Comparison of ENCODE assay signal across 8 cellular contexts in genomic region chr12:31959051-31959700, GRCh38. TPM values are rescaled to one million over a fixed set of nuclear protein-coding genes. Genes with fewer than 3 reads are reported as not detected.
A peak's percentile ranks its signal among the peaks of the same experiment; 100 is the strongest.
DNase-seq lines count a peak whose midpoint lies in the region; TF ChIP-seq lines count a peak whose summit lies in the region.

Gene RESF1, plus strand, starts transcription at chr12:31959415. Its CDS starts 21,541 bp downstream, at chr12:31980956.

- no peak for TF ChIP-seq CTCF in HFFc6 (IDR thresholded peaks at IDR 0.05)

- peaks cover 24% of the 10 kb centered on the region for H3K36me3 ChIP-seq in SK-N-MC (ENCODE audit: insufficient read depth, low read length)

- peaks cover 13% of the 10 kb centered on the region for H3K36me3 Mint-ChIP-seq in HFFc6 (ENCODE audit: low read depth)
- peaks cover 63% of the 10 kb centered on the region for H3K36me3 Mint-ChIP-seq in activated naive CD4-positive, alpha-beta T cell treated with anti-CD3 and anti-CD28 coated beads, Interleukin-2, amount 10 ng/mL, durations not matched to agents 7 days and 5 days

- CTCF ChIA-PET in activated naive CD4-positive, alpha-beta T cell treated with anti-CD3 and anti-CD28 coated beads, Interleukin-2, amount 10 ng/mL, durations not matched to agents 7 days and 5 days (lab: Charles Lee), result interaction anchor here (1.0 to 1.6 kb wide), 2 partner anchors 63 to 342 kb away, joined by 5 to 6 read pairs; no protein-coding TSS in a partner anchor

- H3K27ac Mint-ChIP-seq in HFFc6, result peak within 1 kb of the TSS; percentile 84
- H3K27ac Mint-ChIP-seq in activated naive CD4-positive, alpha-beta T cell treated with anti-CD3 and anti-CD28 coated beads, Interleukin-2, amount 10 ng/mL, durations not matched to agents 7 days and 5 days, result peak within 1 kb of the TSS; percentile 99

- DNase-seq in GM04504 (ENCODE audit: low read depth) (peak; percentile 69), HFFc6 (peak; percentile 62), NAMALWA (ENCODE audit: low spot score) (peak; percentile 95), SK-N-MC (ENCODE audit: low read depth, low spot score) (peak; percentile 73), germinal center (ENCODE audit: low spot score) (peak; percentile 84), non-pigmented ciliary epithelial cell (ENCODE audit: low read depth) (peak; percentile 20), substantia nigra (lab: John Stamatoyannopoulos, UW) (peak; percentile 42 to 88 (median 79))
- peak; percentile 92 for DNase-seq in activated naive CD4-positive, alpha-beta T cell treated with anti-CD3 and anti-CD28 coated beads, Interleukin-2, amount 10 ng/mL, durations not matched to agents 7 days and 5 days

- peak within 1 kb of the TSS; percentile 94 for H3K4me3 Mint-ChIP-seq in HFFc6
- H3K4me3 Mint-ChIP-seq in activated naive CD4-positive, alpha-beta T cell treated with anti-CD3 and anti-CD28 coated beads, Interleukin-2, amount 10 ng/mL, durations not matched to agents 7 days and 5 days, result peak within 1 kb of the TSS; percentile 96

- peak within 1 kb of the TSS; percentile 99 for H3K4me3 ChIP-seq in SK-N-MC

- H3K27ac ChIP-seq in SK-N-MC (peak within 1 kb of the TSS; percentile 80; the same call in 1 of the 2 replicates), substantia nigra (ENCODE audit: low read depth, low read length, poor library complexity, severe bottlenecking) (peak within 1 kb of the TSS; percentile 70)

- peak within 1 kb of the TSS; percentile 78 for H3K9ac ChIP-seq in SK-N-MC (ENCODE audit: insufficient read length)

- H3K9me3 ChIP-seq in SK-N-MC (ENCODE audit: low read depth, low read length), result no peaks in the 10 kb centered on the region

- peaks cover 28% of the 10 kb centered on the region for H3K4me1 Mint-ChIP-seq in HFFc6 (ENCODE audit: low read depth)
- peaks cover 65% of the 10 kb centered on the region for H3K4me1 Mint-ChIP-seq in activated naive CD4-positive, alpha-beta T cell treated with anti-CD3 and anti-CD28 coated beads, Interleukin-2, amount 10 ng/mL, durations not matched to agents 7 days and 5 days

- H3K9me3 Mint-ChIP-seq in HFFc6, result no peaks in the 10 kb centered on the region; the same call in 1 of the 2 replicates
- H3K9me3 Mint-ChIP-seq in activated naive CD4-positive, alpha-beta T cell treated with anti-CD3 and anti-CD28 coated beads, Interleukin-2, amount 10 ng/mL, durations not matched to agents 7 days and 5 days, result peaks cover 25% of the 10 kb centered on the region

- H3K27me3 Mint-ChIP-seq in HFFc6 (ENCODE audit: insufficient read depth), result peaks cover 2% of the 10 kb centered on the region; the same call in 1 of the 2 replicates
- no peaks in the 10 kb centered on the region for H3K27me3 Mint-ChIP-seq in activated naive CD4-positive, alpha-beta T cell treated with anti-CD3 and anti-CD28 coated beads, Interleukin-2, amount 10 ng/mL, durations not matched to agents 7 days and 5 days

RNA-seq across cellular contexts. Expression of gene RESF1, which starts in this region (rescaled TPM):
- total RNA-seq in HFFc6 (2021; fragmentation: NEBNext Ultra II Directional; extraction: Animal tissue kit (Norgen Biotek cat#: 25700)), result 10 to 100 TPM in 1 of 6 experiments, 1 to 10 TPM in 5; 7.0 to 10.1 (median 9.1) TPM

Comparison
In these comparisons a context has a peak if more than half of its experiments do, and no peak if none do; other contexts are left out.
1. Peak in every context shown above with its lines: DNase-seq, H3K4me3 ChIP-seq and H3K27ac ChIP-seq.
2. DNase-seq: peak in every context shown above with its lines; median percentile 95 in NAMALWA; 92 in activated naive CD4-positive, alpha-beta T cell treated with anti-CD3 and anti-CD28 coated beads, Interleukin-2, amount 10 ng/mL, durations not matched to agents 7 days and 5 days; 84 in germinal center; 79 in substantia nigra; 73 in SK-N-MC; 69 in GM04504; 62 in HFFc6; 20 in non-pigmented ciliary epithelial cell.